8 cellular contexts compared by ENCODE assay signal in the genomic region with DNA sequence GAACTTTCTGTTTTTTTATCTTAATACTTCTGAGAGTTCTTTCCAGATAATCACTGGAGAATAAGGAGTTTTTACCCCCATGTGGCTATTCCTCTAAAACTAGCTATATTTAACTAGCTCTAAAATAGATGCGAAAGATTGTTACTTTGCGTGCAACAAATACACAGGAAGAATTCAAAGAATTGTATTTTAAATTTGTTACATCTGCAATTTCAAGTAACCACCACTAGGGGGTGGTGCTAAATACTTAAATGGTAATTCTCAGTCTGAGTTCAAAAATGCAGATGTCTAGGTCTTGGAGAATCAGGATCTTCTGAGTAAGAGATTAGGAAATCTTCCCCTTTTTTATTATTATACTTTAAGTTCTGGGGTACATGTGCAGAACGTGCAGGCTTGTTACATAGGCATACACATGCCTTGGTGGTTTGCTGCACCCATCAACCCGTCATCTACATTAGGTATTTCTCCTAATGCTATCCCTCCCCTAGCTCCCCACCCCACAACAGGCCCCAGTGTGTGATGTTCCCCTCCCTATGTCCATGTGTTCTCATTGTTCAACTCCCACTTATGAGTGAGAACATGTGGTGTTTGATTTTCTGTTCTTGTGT.
DNase-seq lines count a peak whose midpoint lies in the region; ATAC-seq and TF ChIP-seq lines count a peak whose summit lies in the region.
"Not testable (repeated sequence)": the region's sequence is repeated elsewhere in the genome, so short reads cannot be mapped to it uniquely, and the experiment has no call there.

No MANE protein-coding gene starts in this region.

- TF ChIP-seq CTCF in AG10803 (conservative IDR thresholded peaks at IDR 0.05; ENCODE audit: low read length) (0 out of 2 replicates have a peak, but pooled peaks have one; percentile 5), GM12864 (IDR thresholded peaks at IDR 0.05; ENCODE audit: low read depth, low read length, missing control alignments) (peak; percentile 3), MM.1S (IDR thresholded peaks at IDR 0.05; ENCODE audit: low read length) (peak; percentile 29), MCF 10A (IDR thresholded peaks at IDR 0.05; ENCODE audit: unreplicated experiment) (peak; percentile 50), heart left ventricle (IDR thresholded peaks at IDR 0.05) (peak in 8 of 12 donors; percentile 10 to 71 (median 36)), natural killer cell (IDR thresholded peaks at IDR 0.05) (peak; percentile 97), smooth muscle cell (IDR thresholded peaks at IDR 0.05; ENCODE audit: borderline replicate concordance, insufficient read depth, poor library complexity, severe bottlenecking) (peak; percentile 41)

- H3K9ac ChIP-seq in MM.1S (ENCODE audit: low read length); smooth muscle cell (ENCODE audit: low read depth): not testable (repeated sequence)

- H4K20me1 ChIP-seq in MM.1S (ENCODE audit: insufficient read depth, low read length); smooth muscle cell (ENCODE audit: low read depth): not testable (repeated sequence)

- not testable (repeated sequence) for H3K27me3 ChIP-seq in MM.1S (replicated peaks; ENCODE audit: insufficient read depth, low read length); heart left ventricle; smooth muscle cell (ENCODE audit: low read depth)

- POLR2A ChIA-PET in MCF 10A (lab: Yijun Ruan, JAX): interaction anchor here (1.5 kb wide), 1 partner anchor 161 kb away, joined by 3 read pairs; no protein-coding TSS in a partner anchor

- H3K4me3 ChIP-seq in AG10803 (ENCODE audit: low read length); GM12864 (ENCODE audit: low read depth, low read length); MM.1S (ENCODE audit: low read length); heart left ventricle; smooth muscle cell: not testable (repeated sequence)

- H3K4me1 ChIP-seq in MM.1S (ENCODE audit: low read length); heart left ventricle; smooth muscle cell (ENCODE audit: low read depth): not testable (repeated sequence)

- TF ChIP-seq POLR2A in heart left ventricle (IDR thresholded peaks at IDR 0.05): not testable (repeated sequence)

- H3K4me1 Mint-ChIP-seq in MCF 10A (ENCODE audit: insufficient read depth, unreplicated experiment); natural killer cell: not testable (repeated sequence)

- H3K27me3 Mint-ChIP-seq in MCF 10A (ENCODE audit: insufficient read depth, unreplicated experiment); natural killer cell (ENCODE audit: low read depth in 2 of 2): not testable (repeated sequence)

- not testable (repeated sequence) for H3K36me3 ChIP-seq in MM.1S (replicated peaks; ENCODE audit: insufficient read depth, low read length); heart left ventricle; smooth muscle cell (ENCODE audit: low read depth)

- H3K9me2 ChIP-seq in MM.1S (replicated peaks; ENCODE audit: insufficient read depth, low read length): not testable (repeated sequence)

- H3K36me3 Mint-ChIP-seq in MCF 10A (ENCODE audit: insufficient read depth, unreplicated experiment); natural killer cell: not testable (repeated sequence)

- CTCF ChIA-PET in MCF 10A (lab: Yijun Ruan, JAX): interaction anchor here (0.7 to 1.7 kb wide), 9 partner anchors 7 to 1265 kb away, joined by 3 to 9 read pairs (median 3); no protein-coding TSS in a partner anchor

- not testable (repeated sequence) for BruUV-seq in MCF 10A (replicated peaks; lab: Mats Ljungman, UMichigan)

- H3K27ac ChIP-seq in MM.1S (ENCODE audit: low read length); heart left ventricle; smooth muscle cell (ENCODE audit: low read depth): not testable (repeated sequence)

- DNase-seq in AG10803 (ENCODE audit: low read depth); GM12864 (ENCODE audit: low read depth); MM.1S; MCF 10A (ENCODE audit: unreplicated experiment); heart left ventricle; natural killer cell; smooth muscle cell (lab: John Stamatoyannopoulos, UW; ENCODE audit: unreplicated experiment): not testable (repeated sequence)
- DNase-seq in RPMI8226: peak; percentile 2

- not testable (repeated sequence) for H3K27ac Mint-ChIP-seq in MCF 10A (ENCODE audit: low read depth, unreplicated experiment); natural killer cell

- not testable (repeated sequence) for H3K79me2 ChIP-seq in MM.1S (ENCODE audit: low read length); smooth muscle cell (ENCODE audit: low read depth)

- H3K4me3 Mint-ChIP-seq in MCF 10A (ENCODE audit: unreplicated experiment); natural killer cell: not testable (repeated sequence)

- H3K4me2 ChIP-seq in MM.1S (ENCODE audit: low read depth, low read length); smooth muscle cell: not testable (repeated sequence)

- not testable (repeated sequence) for H3F3A ChIP-seq in MM.1S (ENCODE audit: insufficient read depth, low read length); smooth muscle cell (ENCODE audit: low read depth)

- ATAC-seq in heart left ventricle, natural killer cell: not testable (repeated sequence)

- not testable (repeated sequence) for H3K9me3 ChIP-seq in MM.1S (replicated peaks; ENCODE audit: insufficient read depth, low read length)
- H3K9me3 ChIP-seq in heart left ventricle (peaks cover 0 to 27% (median 3%) of the 10 kb centered on the region in 12 donors), smooth muscle cell (replicated peaks; ENCODE audit: low read depth) (peaks cover 28% of the 10 kb centered on the region)

- intact Hi-C loops in MCF 10A (cut with micrococcal nuclease); natural killer cell (cut with micrococcal nuclease): not testable (repeated sequence)
- intact Hi-C loops in heart left ventricle (cut with DNase I): loop anchor here in 1 of 10 donors (10.0 kb wide), 1 partner anchor 80 kb away; no protein-coding TSS in a partner anchor

- H3K9me3 Mint-ChIP-seq in MCF 10A (ENCODE audit: unreplicated experiment); natural killer cell: not testable (repeated sequence)

- WGBS in heart left ventricle, 4 donors: 63 to 73% (median 65%) methylated on average over 4 of the region's 4 CpGs
- 66% methylated on average over 4 of the region's 4 CpGs for WGBS in smooth muscle cell (ENCODE audit: low lambda C conversion rate)

- H2AFZ ChIP-seq in MM.1S (ENCODE audit: low read length); smooth muscle cell (ENCODE audit: low read depth): not testable (repeated sequence)

Comparison
In these comparisons a context has a peak if more than half of its experiments do, and no peak if none do; other contexts are left out.
1. CTCF ChIP-seq: peak in every context shown above with its lines; median percentile 97 in natural killer cell; 50 in MCF 10A; 41 in smooth muscle cell; 36 in heart left ventricle; 29 in MM.1S; 5 in AG10803; 3 in GM12864.